Comparison of ENCODE assay signal across 8 cellular contexts in the genomic region with DNA sequence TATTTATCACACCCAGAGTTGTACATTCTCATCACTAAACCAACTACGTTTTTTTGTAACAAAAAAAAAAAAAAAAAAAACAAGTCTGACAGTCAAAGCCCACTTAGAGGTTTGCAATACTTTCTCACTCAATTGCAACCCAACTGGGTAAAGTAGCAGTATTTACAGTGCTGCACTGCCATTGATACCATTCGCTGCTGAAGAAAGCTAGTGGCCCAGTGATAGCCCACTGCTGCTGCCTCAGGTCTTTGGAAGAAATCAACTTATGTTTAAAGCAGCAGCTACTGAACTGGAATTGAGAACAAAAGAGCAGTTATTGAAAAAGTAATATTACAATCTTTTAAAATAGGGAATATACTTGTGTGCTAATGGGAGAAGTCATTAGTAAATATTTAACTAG. TPM values are rescaled to one million over a fixed set of nuclear protein-coding genes. Genes with fewer than 3 reads are reported as not detected.
A peak's percentile ranks its signal among the peaks of the same experiment; 100 is the strongest.
DNase-seq lines count a peak whose midpoint lies in the region; ATAC-seq and TF ChIP-seq lines count a peak whose summit lies in the region.

No MANE protein-coding gene starts in this region.

- no peaks in the 10 kb centered on the region for H3K27me3 Mint-ChIP-seq in activated CD4-positive, alpha-beta T cell treated with anti-CD3 and anti-CD28 coated beads for 36 hours
- no peaks in the 10 kb centered on the region for H3K27me3 Mint-ChIP-seq in activated T-helper 2 cell treated with anti-CD3 and anti-CD28 coated beads, Interferon-gamma antibody, Interleukin-2, Interleukin-4, amounts not matched to agents 10 μg/mL and 5 μg/mL and 100 μg/mL, durations not matched to agents 14 hours and 24 hours and 36 hours (ENCODE audit: low read depth)

- H3K4me3 Mint-ChIP-seq in activated CD4-positive, alpha-beta T cell treated with anti-CD3 and anti-CD28 coated beads for 36 hours, result peak overlapping the region; percentile 100
- peak overlapping the region; percentile 99 for H3K4me3 Mint-ChIP-seq in activated T-helper 2 cell treated with anti-CD3 and anti-CD28 coated beads, Interferon-gamma antibody, Interleukin-2, Interleukin-4, amounts not matched to agents 10 μg/mL and 5 μg/mL and 100 μg/mL, durations not matched to agents 14 hours and 24 hours and 36 hours (ENCODE audit: low read depth)

- no peak for ATAC-seq in activated CD4-positive, alpha-beta T cell treated with anti-CD3 and anti-CD28 coated beads for 36 hours
- ATAC-seq in thoracic aorta (ENCODE audit: insufficient number of reproducible peaks, low FRiP score, low read depth), result no peak

- peaks cover 30% of the 10 kb centered on the region for H3K36me3 ChIP-seq in thoracic aorta

- CTCF ChIA-PET in activated CD4-positive, alpha-beta T cell treated with anti-CD3 and anti-CD28 coated beads for 36 hours (lab: Charles Lee), result interaction anchor here (0.6 to 5.5 kb wide), 16 partner anchors 8 to 529 kb away, joined by 3 to 29 read pairs (median 4); a partner anchor contains a TSS

- no peaks in the 10 kb centered on the region for H3K9me3 ChIP-seq in thoracic aorta

- in situ Hi-C loops in GM13976 (cut with MboI; ENCODE audit: low sequenced_read_pairs, unreplicated experiment), result no loop called here

- peak overlapping the region; percentile 26 to 100 for H3K27ac ChIP-seq in thoracic aorta

- peaks cover 34 to 62% of the 10 kb centered on the region in 2 donors for H3K4me1 ChIP-seq in thoracic aorta (ENCODE audit: control insufficient read depth in 1 of 2, low read depth in 2 of 2)

- H3K4me3 ChIP-seq in thoracic aorta, result peak overlapping the region; percentile 99

- no peaks in the 10 kb centered on the region for H3K27me3 ChIP-seq in thoracic aorta (replicated peaks; ENCODE audit: insufficient read depth)

- TF ChIP-seq CTCF in thoracic aorta (IDR thresholded peaks at IDR 0.05) (no peak), GM13976 (IDR thresholded peaks at IDR 0.05; ENCODE audit: borderline replicate concordance, control extremely low read depth, extremely low read depth, insufficient read depth, missing control alignments) (no peak)

- no peaks in the 10 kb centered on the region for H3K9me3 Mint-ChIP-seq in activated CD4-positive, alpha-beta T cell treated with anti-CD3 and anti-CD28 coated beads for 36 hours (ENCODE audit: low read depth)
- H3K9me3 Mint-ChIP-seq in activated T-helper 2 cell treated with anti-CD3 and anti-CD28 coated beads, Interferon-gamma antibody, Interleukin-2, Interleukin-4, amounts not matched to agents 10 μg/mL and 5 μg/mL and 100 μg/mL, durations not matched to agents 14 hours and 24 hours and 36 hours, result no peaks in the 10 kb centered on the region

- no peak for DNase-seq in activated CD4-positive, alpha-beta T cell treated with anti-CD3 and anti-CD28 coated beads for 36 hours
- no peak for DNase-seq in activated CD4-positive, alpha-beta T cell treated with anti-CD3 and anti-CD28 coated beads for 1 hour
- no peak for DNase-seq in activated T-helper 2 cell treated with anti-CD3 and anti-CD28 coated beads, Interferon-gamma antibody, Interleukin-2, Interleukin-4, amounts not matched to agents 10 μg/mL and 5 μg/mL and 100 μg/mL, durations not matched to agents 14 hours and 24 hours and 36 hours (ENCODE audit: low spot score)
- peak; percentile 17 for DNase-seq in iris pigment epithelial cell (ENCODE audit: low read depth)
- DNase-seq in thoracic aorta (ENCODE audit: low spot score), result no peak
- no peak for DNase-seq in GM13976 (ENCODE audit: low spot score)
- no peak for DNase-seq in SW 1271 (lab: John Stamatoyannopoulos, UW)
- DNase-seq in stimulated activated CD4-positive, alpha-beta T cell treated with anti-CD3 and anti-CD28 coated beads, Interleukin-4, amount 100 ng/mL, for 24 hours, result no peak

- peaks cover 56% of the 10 kb centered on the region for H3K4me1 Mint-ChIP-seq in activated CD4-positive, alpha-beta T cell treated with anti-CD3 and anti-CD28 coated beads for 36 hours
- H3K4me1 Mint-ChIP-seq in activated T-helper 2 cell treated with anti-CD3 and anti-CD28 coated beads, Interferon-gamma antibody, Interleukin-2, Interleukin-4, amounts not matched to agents 10 μg/mL and 5 μg/mL and 100 μg/mL, durations not matched to agents 14 hours and 24 hours and 36 hours (ENCODE audit: low read depth), result peaks cover 57% of the 10 kb centered on the region

- H3K27ac Mint-ChIP-seq in activated CD4-positive, alpha-beta T cell treated with anti-CD3 and anti-CD28 coated beads for 36 hours, result peak overlapping the region; percentile 91
- peak overlapping the region; percentile 62 for H3K27ac Mint-ChIP-seq in activated T-helper 2 cell treated with anti-CD3 and anti-CD28 coated beads, Interferon-gamma antibody, Interleukin-2, Interleukin-4, amounts not matched to agents 10 μg/mL and 5 μg/mL and 100 μg/mL, durations not matched to agents 14 hours and 24 hours and 36 hours

- intact Hi-C loops in activated CD4-positive, alpha-beta T cell treated with anti-CD3 and anti-CD28 coated beads for 36 hours (cut with DNase I, micrococcal nuclease), result loop anchor here (1.0 to 10.0 kb wide), 5 partner anchors 9 to 1705 kb away; a partner anchor contains a TSS
- intact Hi-C loops in activated T-helper 2 cell treated with anti-CD3 and anti-CD28 coated beads, Interferon-gamma antibody, Interleukin-2, Interleukin-4, amounts not matched to agents 10 μg/mL and 5 μg/mL and 100 μg/mL, durations not matched to agents 14 hours and 24 hours and 36 hours (cut with micrococcal nuclease), result loop anchor here (1.0 to 10.0 kb wide), 5 partner anchors 10 to 1703 kb away; a partner anchor contains a TSS

- H3K36me3 Mint-ChIP-seq in activated CD4-positive, alpha-beta T cell treated with anti-CD3 and anti-CD28 coated beads for 36 hours (ENCODE audit: low read depth), result peaks cover 67% of the 10 kb centered on the region
- peaks cover 69% of the 10 kb centered on the region for H3K36me3 Mint-ChIP-seq in activated T-helper 2 cell treated with anti-CD3 and anti-CD28 coated beads, Interferon-gamma antibody, Interleukin-2, Interleukin-4, amounts not matched to agents 10 μg/mL and 5 μg/mL and 100 μg/mL, durations not matched to agents 14 hours and 24 hours and 36 hours (ENCODE audit: low read depth)

- POLR2A ChIA-PET in activated CD4-positive, alpha-beta T cell treated with anti-CD3 and anti-CD28 coated beads for 36 hours (lab: Charles Lee), result interaction anchor here (0.7 to 6.5 kb wide), 6 partner anchors 10 to 110 kb away, joined by 3 to 74 read pairs (median 5); a partner anchor contains a TSS

RNA-seq across cellular contexts. Expression of a gene that starts 2.7 kb away (rescaled TPM):
- 100 to 1,000 TPM; 521 to 532 TPM for total RNA-seq in activated CD4-positive, alpha-beta T cell treated with anti-CD3 and anti-CD28 coated beads for 36 hours
- 569 and 589 TPM in 2 replicates for total RNA-seq in activated T-helper 2 cell treated with anti-CD3 and anti-CD28 coated beads, Interferon-gamma antibody, Interleukin-2, Interleukin-4, amounts not matched to agents 10 μg/mL and 5 μg/mL and 100 μg/mL, durations not matched to agents 14 hours and 24 hours and 36 hours
- total RNA-seq in thoracic aorta, result 100 to 1,000 TPM; 254 to 519 TPM

RNA-seq across cellular contexts. Expression of a gene that starts 26.2 kb away (rescaled TPM):
- total RNA-seq in activated CD4-positive, alpha-beta T cell treated with anti-CD3 and anti-CD28 coated beads for 36 hours, result 10 to 100 TPM; 32.0 to 33.2 TPM
- 27.1 and 33.2 TPM in 2 replicates for total RNA-seq in activated T-helper 2 cell treated with anti-CD3 and anti-CD28 coated beads, Interferon-gamma antibody, Interleukin-2, Interleukin-4, amounts not matched to agents 10 μg/mL and 5 μg/mL and 100 μg/mL, durations not matched to agents 14 hours and 24 hours and 36 hours
- 10 to 100 TPM; 10.8 to 38.0 TPM for total RNA-seq in thoracic aorta
